Comparison of ENCODE assay signal across 31 cellular contexts in genomic region chr4:134408897-134409296, GRCh38.
"Had no signal": no experiment of that assay in that cellular context is flagged by ENCODE, and none has a peak within 500 bp of the region (broad histone marks: within the 10 kb centered on the region; RNA-seq: fewer than 3 reads in every experiment).

No MANE protein-coding gene starts in this region.

- H3K36me3 Mint-ChIP-seq: activated CD4-positive, alpha-beta memory T cell treated with anti-CD3 and anti-CD28 coated beads for 36 hours; activated CD8-positive, alpha-beta memory T cell treated with anti-CD3 and anti-CD28 coated beads, Interleukin-2, amount 10 ng/mL, durations not matched to agents 7 days and 5 days; activated naive CD4-positive, alpha-beta T cell treated with anti-CD3 and anti-CD28 coated beads, Interleukin-2, amount 50 U/mL, for 24 hours; activated naive CD8-positive, alpha-beta T cell treated with anti-CD3 and anti-CD28 coated beads for 36 hours had no signal

- H3K4me1 Mint-ChIP-seq: activated CD4-positive, alpha-beta T cell treated with anti-CD3 and anti-CD28 coated beads for 36 hours; activated CD4-positive, alpha-beta T cell treated with anti-CD3 and anti-CD28 coated beads, Interleukin-2, amount 10 ng/mL, durations not matched to agents 24 days and 14 days; activated CD8-positive, alpha-beta memory T cell treated with anti-CD3 and anti-CD28 coated beads, Interleukin-2, amount 10 ng/mL, durations not matched to agents 7 days and 5 days; activated naive CD4-positive, alpha-beta T cell treated with anti-CD3 and anti-CD28 coated beads, Interleukin-2, amount 50 U/mL, for 24 hours; activated naive CD8-positive, alpha-beta T cell treated with anti-CD3 and anti-CD28 coated beads for 36 hours; activated naive CD8-positive, alpha-beta T cell treated with anti-CD3 and anti-CD28 coated beads, Interleukin-2, amount 50 U/mL, for 24 hours had no signal

- H3K9me3 Mint-ChIP-seq: activated CD4-positive, alpha-beta T cell treated with anti-CD3 and anti-CD28 coated beads, Interleukin-2, amount 10 ng/mL, durations not matched to agents 24 days and 14 days; activated naive CD8-positive, alpha-beta T cell treated with anti-CD3 and anti-CD28 coated beads for 36 hours; activated T-helper 1 cell treated with anti-CD3 and anti-CD28 coated beads, Interleukin-12 subunit alpha, Interleukin-12 subunit beta, Interleukin-2, Interleukin-4 antibody, amounts not matched to agents 30 ng/mL and 10 ng/mL and 1 ng/mL, durations not matched to agents 14 hours and 24 hours and 36 hours; activated T-helper 2 cell treated with anti-CD3 and anti-CD28 coated beads, Interferon-gamma antibody, Interleukin-2, Interleukin-4, amounts not matched to agents 10 μg/mL and 5 μg/mL and 100 μg/mL, durations not matched to agents 14 hours and 24 hours and 36 hours had no signal

- H3K27ac Mint-ChIP-seq: activated CD4-positive, alpha-beta memory T cell treated with anti-CD3 and anti-CD28 coated beads for 36 hours; activated CD4-positive, alpha-beta T cell treated with anti-CD3 and anti-CD28 coated beads for 36 hours; activated CD4-positive, alpha-beta T cell treated with anti-CD3 and anti-CD28 coated beads, Interleukin-2, amount 10 ng/mL, durations not matched to agents 24 days and 14 days; activated CD8-positive, alpha-beta memory T cell treated with anti-CD3 and anti-CD28 coated beads, Interleukin-2, amount 10 ng/mL, durations not matched to agents 7 days and 5 days; activated CD8-positive, alpha-beta T cell treated with anti-CD3 and anti-CD28 coated beads, Interleukin-2, amount 10 ng/mL, durations not matched to agents 7 days and 5 days; activated naive CD4-positive, alpha-beta T cell treated with anti-CD3 and anti-CD28 coated beads for 36 hours; activated naive CD4-positive, alpha-beta T cell treated with anti-CD3 and anti-CD28 coated beads, Interleukin-2, amount 50 U/mL, for 24 hours; activated naive CD8-positive, alpha-beta T cell treated with anti-CD3 and anti-CD28 coated beads for 36 hours; activated naive CD8-positive, alpha-beta T cell treated with anti-CD3 and anti-CD28 coated beads, Interleukin-2, amount 50 U/mL, for 24 hours; activated T-helper 1 cell treated with anti-CD3 and anti-CD28 coated beads, Interleukin-12 subunit alpha, Interleukin-12 subunit beta, Interleukin-2, Interleukin-4 antibody, amounts not matched to agents 30 ng/mL and 10 ng/mL and 1 ng/mL, durations not matched to agents 14 hours and 24 hours and 36 hours; activated T-helper 2 cell treated with anti-CD3 and anti-CD28 coated beads, Interferon-gamma antibody, Interleukin-2, Interleukin-4, amounts not matched to agents 10 μg/mL and 5 μg/mL and 100 μg/mL, durations not matched to agents 14 hours and 24 hours and 36 hours; effector memory CD8-positive, alpha-beta T cell had no signal

- H3K36me3 ChIP-seq: adrenal gland, ascending aorta, esophagus muscularis mucosa, gastrocnemius medialis, heart left ventricle had no signal

- H3K4me3 Mint-ChIP-seq: activated CD4-positive, alpha-beta memory T cell treated with anti-CD3 and anti-CD28 coated beads for 36 hours; activated CD4-positive, alpha-beta T cell treated with anti-CD3 and anti-CD28 coated beads for 36 hours; activated CD4-positive, alpha-beta T cell treated with anti-CD3 and anti-CD28 coated beads, Interleukin-2, amount 10 ng/mL, durations not matched to agents 24 days and 14 days; activated CD8-positive, alpha-beta memory T cell treated with anti-CD3 and anti-CD28 coated beads, Interleukin-2, amount 10 ng/mL, durations not matched to agents 7 days and 5 days; activated CD8-positive, alpha-beta T cell treated with anti-CD3 and anti-CD28 coated beads, Interleukin-2, amount 10 ng/mL, durations not matched to agents 7 days and 5 days; activated naive CD4-positive, alpha-beta T cell treated with anti-CD3 and anti-CD28 coated beads for 36 hours; activated naive CD4-positive, alpha-beta T cell treated with anti-CD3 and anti-CD28 coated beads, Interleukin-2, amount 50 U/mL, for 24 hours; activated naive CD8-positive, alpha-beta T cell treated with anti-CD3 and anti-CD28 coated beads for 36 hours; activated naive CD8-positive, alpha-beta T cell treated with anti-CD3 and anti-CD28 coated beads, Interleukin-2, amount 50 U/mL, for 24 hours; activated T-helper 1 cell treated with anti-CD3 and anti-CD28 coated beads, Interleukin-12 subunit alpha, Interleukin-12 subunit beta, Interleukin-2, Interleukin-4 antibody, amounts not matched to agents 30 ng/mL and 10 ng/mL and 1 ng/mL, durations not matched to agents 14 hours and 24 hours and 36 hours; effector memory CD8-positive, alpha-beta T cell had no signal

- ATAC-seq: activated CD4-positive, alpha-beta T cell treated with anti-CD3 and anti-CD28 coated beads for 36 hours; activated CD8-positive, alpha-beta memory T cell treated with anti-CD3 and anti-CD28 coated beads, Interleukin-2, amount 10 ng/mL, durations not matched to agents 7 days and 5 days; activated CD8-positive, alpha-beta T cell treated with anti-CD3 and anti-CD28 coated beads, Interleukin-2, amount 10 ng/mL, durations not matched to agents 7 days and 5 days; activated naive CD8-positive, alpha-beta T cell treated with anti-CD3 and anti-CD28 coated beads, Interleukin-2, amount 50 U/mL, for 24 hours; effector memory CD8-positive, alpha-beta T cell; foreskin keratinocyte; gastrocnemius medialis; heart left ventricle had no signal

- H3K27me3 ChIP-seq: adrenal gland, ascending aorta, esophagus muscularis mucosa, foreskin keratinocyte, gastrocnemius medialis, heart left ventricle had no signal

- H3K4me1 ChIP-seq: adrenal gland, ascending aorta, esophagus muscularis mucosa, foreskin keratinocyte, gastrocnemius medialis, heart left ventricle had no signal

- H3K27ac ChIP-seq: adrenal gland, ascending aorta, esophagus muscularis mucosa, foreskin keratinocyte, gastrocnemius medialis, heart left ventricle had no signal

- DNase-seq: activated CD4-positive, alpha-beta memory T cell treated with anti-CD3 and anti-CD28 coated beads for 36 hours; activated CD4-positive, alpha-beta T cell treated with anti-CD3 and anti-CD28 coated beads for 36 hours; activated CD4-positive, alpha-beta T cell treated with anti-CD3 and anti-CD28 coated beads, Interleukin-2, amount 10 ng/mL, durations not matched to agents 24 days and 14 days; activated CD4-positive, CD25-positive, alpha-beta regulatory T cell; activated CD4-positive, CD25-positive, alpha-beta regulatory T cell treated with anti-CD3 and anti-CD28 coated beads, Interleukin-2, amount 50 U/mL, for 72 hours; activated CD8-positive, alpha-beta memory T cell treated with anti-CD3 and anti-CD28 coated beads, Interleukin-2, amount 10 ng/mL, durations not matched to agents 7 days and 5 days; activated CD8-positive, alpha-beta memory T cell treated with anti-CD3 and anti-CD28 coated beads, Interleukin-2, amount 50 U/mL, for 4 hours; activated CD8-positive, alpha-beta T cell treated with anti-CD3 and anti-CD28 coated beads, Interleukin-2, amount 10 ng/mL, durations not matched to agents 7 days and 5 days; activated effector memory CD4-positive, alpha-beta T cell treated with anti-CD3 and anti-CD28 coated beads, Interleukin-2, amount 50 U/mL, for 16 hours; activated naive CD4-positive, alpha-beta T cell treated with anti-CD3 and anti-CD28 coated beads for 36 hours; activated naive CD8-positive, alpha-beta T cell treated with anti-CD3 and anti-CD28 coated beads for 36 hours; activated naive CD8-positive, alpha-beta T cell treated with anti-CD3 and anti-CD28 coated beads, Interleukin-2, amount 50 U/mL, for 24 hours; activated T-cell treated with anti-CD3 and anti-CD28 coated beads, Interleukin-2, amount 50 U/mL, for 1 hour; activated T-cell treated with anti-CD3 and anti-CD28 coated beads, Interleukin-2, amount 50 U/mL, for 48 hours; adrenal gland; caudate nucleus; cortex of kidney; dermis blood vessel endothelial cell; effector CD4-positive, alpha-beta T cell; effector memory CD8-positive, alpha-beta T cell; erythroblast; foreskin keratinocyte; gastrocnemius medialis; glutamatergic neuron; heart left ventricle; T-helper 2 cell had no signal

- H3K4me3 ChIP-seq: adrenal gland, ascending aorta, esophagus muscularis mucosa, gastrocnemius medialis, heart left ventricle had no signal

- H3K27me3 Mint-ChIP-seq: activated CD4-positive, alpha-beta memory T cell treated with anti-CD3 and anti-CD28 coated beads for 36 hours; activated CD4-positive, alpha-beta T cell treated with anti-CD3 and anti-CD28 coated beads for 36 hours; activated CD4-positive, alpha-beta T cell treated with anti-CD3 and anti-CD28 coated beads, Interleukin-2, amount 10 ng/mL, durations not matched to agents 24 days and 14 days; activated CD8-positive, alpha-beta memory T cell treated with anti-CD3 and anti-CD28 coated beads, Interleukin-2, amount 10 ng/mL, durations not matched to agents 7 days and 5 days; activated naive CD4-positive, alpha-beta T cell treated with anti-CD3 and anti-CD28 coated beads, Interleukin-2, amount 50 U/mL, for 24 hours; activated naive CD8-positive, alpha-beta T cell treated with anti-CD3 and anti-CD28 coated beads for 36 hours; activated naive CD8-positive, alpha-beta T cell treated with anti-CD3 and anti-CD28 coated beads, Interleukin-2, amount 50 U/mL, for 24 hours; effector memory CD8-positive, alpha-beta T cell had no signal
